8 cellular contexts compared by ENCODE assay signal in genomic region chr17:17416400-17417360, GRCh38.
DNase-seq lines count a peak whose midpoint lies in the region; ATAC-seq, FAIRE-seq and TF ChIP-seq lines count a peak whose summit lies in the region.

No MANE protein-coding gene starts in this region.

- FAIRE-seq in HTR-8/SVneo (lab: Jason Lieb, UNC) = no peak

- H2BK120ac ChIP-seq in mesendoderm (ENCODE audit: low read depth, low read length) = no peak overlapping the region

- H3K4ac ChIP-seq in mesendoderm (ENCODE audit: low read depth, low read length) = no peak overlapping the region

- H3K23ac ChIP-seq in mesendoderm (ENCODE audit: low read length) = no peak overlapping the region

- H3K27ac Mint-ChIP-seq in WTC11 = no peak overlapping the region; the same call in 1 of the 2 replicates

- 0 out of 2 replicates have a peak, but pooled peaks cover 2% of the 10 kb centered on the region for H3K36me3 Mint-ChIP-seq in WTC11

- H3K4me3 Mint-ChIP-seq in WTC11 = no peak overlapping the region

- H3K4me2 ChIP-seq in mesendoderm (ENCODE audit: low read length) = no peak overlapping the region

- peaks cover 3 to 14% (median 13%) of the 10 kb centered on the region in 3 donors for H3K27me3 ChIP-seq in gastrocnemius medialis
- H3K27me3 ChIP-seq in mesendoderm (ENCODE audit: insufficient read depth, low read length, poor library complexity) = no peaks in the 10 kb centered on the region

- peaks cover 5% of the 10 kb centered on the region for H3K4me1 Mint-ChIP-seq in WTC11

- intact Hi-C loops in gastrocnemius medialis (cut with DNase I; ENCODE audit: low total_unique reads) = no loop called here

- TF ChIP-seq CTCF in WTC11 (IDR thresholded peaks at IDR 0.05) (no peak), gastrocnemius medialis (IDR thresholded peaks at IDR 0.05 in 4 of 5, conservative IDR thresholded peaks at IDR 0.05 in 1 of 5) (no peak)

- H3K79me1 ChIP-seq in mesendoderm (ENCODE audit: low read length) = no peaks in the 10 kb centered on the region

- in situ Hi-C loops in gastrocnemius medialis (cut with MboI; ENCODE audit: low sequenced_read_pairs in 4 of 4) = no loop called here

- no peak overlapping the region for H2AK5ac ChIP-seq in mesendoderm (ENCODE audit: low read length)

- WGBS in mesendoderm (ENCODE audit: extremely low coverage, insufficient coverage, low lambda C conversion rate) = no CpG with 5 or more reads among the region's 16 CpGs

- H3K18ac ChIP-seq in mesendoderm (ENCODE audit: low read length) = no peak overlapping the region

- H3K9me3 ChIP-seq in gastrocnemius medialis = no peaks in the 10 kb centered on the region

- H3K9me3 Mint-ChIP-seq in WTC11 = peaks cover 42% of the 10 kb centered on the region

- H3K9ac ChIP-seq in mesendoderm (ENCODE audit: low read length) = no peak overlapping the region

- H3K79me2 ChIP-seq in mesendoderm (ENCODE audit: control insufficient read depth, insufficient read depth, low read length) = no peaks in the 10 kb centered on the region

- CTCF ChIA-PET in WTC11 (lab: Charles Lee) = interaction anchor here (1.3 kb wide), 1 partner anchor 80 kb away, joined by 3 read pairs; no protein-coding TSS in a partner anchor

- H3K4me1 ChIP-seq in gastrocnemius medialis (peaks cover 24 to 27% of the 10 kb centered on the region in 2 donors), mesendoderm (ENCODE audit: control insufficient read depth, low read depth, low read length) (no peaks in the 10 kb centered on the region)

- H3K27ac ChIP-seq in gastrocnemius medialis (peak overlapping the region; percentile 40 to 74 (median 61)), mesendoderm (ENCODE audit: low read depth, low read length) (no peak overlapping the region)

- DNase-seq in A172 (ENCODE audit: low spot score) = peak; percentile 44
- peak; percentile 72 for DNase-seq in HT1080 (ENCODE audit: low read depth)
- no peak for DNase-seq in WTC11 (ENCODE audit: low spot score)
- DNase-seq in foreskin melanocyte = peak; percentile 11
- peak; percentile 19 to 39 for DNase-seq in gastrocnemius medialis
- no peak for DNase-seq in HTR-8/SVneo (ENCODE audit: insufficient read length, low spot score)
- DNase-seq in mesendoderm = no peak
- no peak for DNase-seq in HT-29 (ENCODE audit: low spot score)

- no peaks in the 10 kb centered on the region for H3K36me3 ChIP-seq in gastrocnemius medialis
- H3K36me3 ChIP-seq in mesendoderm (ENCODE audit: control insufficient read depth, insufficient read depth, low read length) = no peaks in the 10 kb centered on the region

- ATAC-seq in WTC11 = peak; percentile 16; the same call in 1 of the 2 replicates
- ATAC-seq in gastrocnemius medialis = peak; percentile 21 to 50

- H2BK5ac ChIP-seq in mesendoderm (ENCODE audit: low read length) = no peak overlapping the region

- H3K27me3 Mint-ChIP-seq in WTC11 (ENCODE audit: low read depth) = peaks cover 24% of the 10 kb centered on the region

- no peak overlapping the region for H2BK15ac ChIP-seq in mesendoderm (replicated peaks; ENCODE audit: low read depth)

- no peak overlapping the region for H4K5ac ChIP-seq in mesendoderm (ENCODE audit: low read length)

- H3K4me3 ChIP-seq in gastrocnemius medialis (no peak overlapping the region), mesendoderm (ENCODE audit: low read length) (no peak overlapping the region)

- TF ChIP-seq POLR2A in gastrocnemius medialis (IDR thresholded peaks at IDR 0.05) = peak in 1 of 2 donors; percentile 15

- H3K56ac ChIP-seq in mesendoderm (ENCODE audit: low read length) = no peak overlapping the region

- no peak overlapping the region for H4K8ac ChIP-seq in mesendoderm (ENCODE audit: low read depth, low read length)

- POLR2A ChIA-PET in WTC11 (lab: Charles Lee) = no interaction called here

TF ChIP-seq in WTC11, 78 proteins besides CTCF, POLR2A, EP300 and RAD21:
- TF ChIP-seq NFYB (CRISPR knock-in tag; conservative IDR thresholded peaks at IDR 0.05; ENCODE audit: low read depth) = peak; percentile 7; the same call in 1 of the 2 replicates
- TF ChIP-seq, protein P1, sequence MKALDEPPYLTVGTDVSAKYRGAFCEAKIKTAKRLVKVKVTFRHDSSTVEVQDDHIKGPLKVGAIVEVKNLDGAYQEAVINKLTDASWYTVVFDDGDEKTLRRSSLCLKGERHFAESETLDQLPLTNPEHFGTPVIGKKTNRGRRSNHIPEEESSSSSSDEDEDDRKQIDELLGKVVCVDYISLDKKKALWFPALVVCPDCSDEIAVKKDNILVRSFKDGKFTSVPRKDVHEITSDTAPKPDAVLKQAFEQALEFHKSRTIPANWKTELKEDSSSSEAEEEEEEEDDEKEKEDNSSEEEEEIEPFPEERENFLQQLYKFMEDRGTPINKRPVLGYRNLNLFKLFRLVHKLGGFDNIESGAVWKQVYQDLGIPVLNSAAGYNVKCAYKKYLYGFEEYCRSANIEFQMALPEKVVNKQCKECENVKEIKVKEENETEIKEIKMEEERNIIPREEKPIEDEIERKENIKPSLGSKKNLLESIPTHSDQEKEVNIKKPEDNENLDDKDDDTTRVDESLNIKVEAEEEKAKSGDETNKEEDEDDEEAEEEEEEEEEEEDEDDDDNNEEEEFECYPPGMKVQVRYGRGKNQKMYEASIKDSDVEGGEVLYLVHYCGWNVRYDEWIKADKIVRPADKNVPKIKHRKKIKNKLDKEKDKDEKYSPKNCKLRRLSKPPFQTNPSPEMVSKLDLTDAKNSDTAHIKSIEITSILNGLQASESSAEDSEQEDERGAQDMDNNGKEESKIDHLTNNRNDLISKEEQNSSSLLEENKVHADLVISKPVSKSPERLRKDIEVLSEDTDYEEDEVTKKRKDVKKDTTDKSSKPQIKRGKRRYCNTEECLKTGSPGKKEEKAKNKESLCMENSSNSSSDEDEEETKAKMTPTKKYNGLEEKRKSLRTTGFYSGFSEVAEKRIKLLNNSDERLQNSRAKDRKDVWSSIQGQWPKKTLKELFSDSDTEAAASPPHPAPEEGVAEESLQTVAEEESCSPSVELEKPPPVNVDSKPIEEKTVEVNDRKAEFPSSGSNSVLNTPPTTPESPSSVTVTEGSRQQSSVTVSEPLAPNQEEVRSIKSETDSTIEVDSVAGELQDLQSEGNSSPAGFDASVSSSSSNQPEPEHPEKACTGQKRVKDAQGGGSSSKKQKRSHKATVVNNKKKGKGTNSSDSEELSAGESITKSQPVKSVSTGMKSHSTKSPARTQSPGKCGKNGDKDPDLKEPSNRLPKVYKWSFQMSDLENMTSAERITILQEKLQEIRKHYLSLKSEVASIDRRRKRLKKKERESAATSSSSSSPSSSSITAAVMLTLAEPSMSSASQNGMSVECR (CRISPR knock-in tag; IDR thresholded peaks at IDR 0.05; ENCODE audit: borderline replicate concordance) = no peak

Comparison
In these comparisons a context has a peak if more than half of its experiments do, and no peak if none do; other contexts are left out.
1. DNase-seq: peak in A172 (single experiment), HT1080 (single experiment), foreskin melanocyte (single experiment) and gastrocnemius medialis (2 of 2); none in WTC11 (single experiment), HTR-8/SVneo (single experiment), mesendoderm (single experiment) and HT-29 (single experiment).